9 cellular contexts compared by ENCODE assay signal in the genomic region with DNA sequence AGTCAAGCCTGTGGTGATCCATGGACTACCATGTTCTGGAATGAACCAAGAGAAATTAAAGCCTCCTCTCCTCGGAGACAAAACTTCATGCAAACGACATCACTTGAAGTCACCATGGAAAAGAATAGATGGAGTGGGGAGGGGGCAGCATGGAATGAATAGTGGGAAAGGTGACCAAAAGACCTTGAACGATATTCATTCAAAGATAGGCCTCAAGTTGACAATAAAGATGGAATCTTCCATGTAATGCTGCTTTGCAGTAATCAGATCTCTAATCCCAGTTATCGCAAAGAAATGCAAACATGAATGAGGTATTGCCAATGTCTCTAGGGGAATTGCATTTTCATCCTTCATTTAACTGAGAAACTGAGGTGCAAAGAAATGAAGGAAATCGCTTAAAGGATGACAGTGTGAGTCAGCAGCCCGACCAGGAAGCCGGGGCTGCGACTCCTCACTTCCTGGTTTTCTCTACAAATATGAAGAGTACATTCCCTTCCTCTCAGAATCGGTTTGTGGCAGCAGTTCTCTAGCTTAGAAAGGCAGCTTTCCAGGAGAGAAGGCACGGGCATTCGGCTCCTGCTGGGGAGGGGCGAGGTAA.
DNase-seq lines count a peak whose midpoint lies in the region; ATAC-seq and TF ChIP-seq lines count a peak whose summit lies in the region.
"Had no signal": no experiment of that assay in that cellular context is flagged by ENCODE, and none has a peak within 500 bp of the region (broad histone marks: within the 10 kb centered on the region; RNA-seq: fewer than 3 reads in every experiment).

No MANE protein-coding gene starts in this region.

- no peak overlapping the region for H2AK5ac ChIP-seq in trophoblast cell (ENCODE audit: low read length)

- TF ChIP-seq POLR2A in vagina (IDR thresholded peaks at IDR 0.05) (no peak), uterus (IDR thresholded peaks at IDR 0.05) (no peak)

- H3K36me3 ChIP-seq in PC-9 (ENCODE audit: low read depth) (no peaks in the 10 kb centered on the region), trophoblast cell (ENCODE audit: control insufficient read depth in 1 of 2, insufficient read depth in 2 of 2, low read length in 2 of 2) (no peaks in the 10 kb centered on the region), vagina (no peaks in the 10 kb centered on the region), uterus (no peaks in the 10 kb centered on the region)
- H3K36me3 ChIP-seq: sigmoid colon had no signal

- no TSS peak for BruUV-seq in PC-9 (replicated peaks; lab: Mats Ljungman, UMichigan)

- H3K14ac ChIP-seq in trophoblast cell (ENCODE audit: low read length), result no peak overlapping the region

- H3K4ac ChIP-seq in trophoblast cell (ENCODE audit: low read depth, low read length), result peak overlapping the region; percentile 54

- peak overlapping the region; percentile 45 for H2BK12ac ChIP-seq in trophoblast cell (ENCODE audit: low read length)

- H2AFZ ChIP-seq in PC-9 (no peak overlapping the region), trophoblast cell (ENCODE audit: insufficient read depth, low read length, poor library complexity) (peak overlapping the region; percentile 63)

- H3K4me1 ChIP-seq in PC-9 (replicated peaks; ENCODE audit: insufficient read depth) (peaks cover 18% of the 10 kb centered on the region), trophoblast cell (ENCODE audit: control insufficient read depth in 1 of 2, insufficient read depth in 2 of 2, low read length in 2 of 2) (peaks cover 4 to 10% of the 10 kb centered on the region in 2 experiments), vagina (no peaks in the 10 kb centered on the region), uterus (no peaks in the 10 kb centered on the region)
- H3K4me1 ChIP-seq: sigmoid colon had no signal

- H2BK5ac ChIP-seq in trophoblast cell (ENCODE audit: low read depth, low read length, poor library complexity), result peak overlapping the region; percentile 60

- DNase-seq in GF-D8 (lab: John Stamatoyannopoulos, UW), result peak; percentile 24
- peak; percentile 33 to 42 for DNase-seq in PC-9
- no peak for DNase-seq in epithelial cell of prostate (ENCODE audit: low read depth, low spot score)
- DNase-seq in trophoblast cell, result peak in 1 of 2 donors; percentile 26
- no peak for DNase-seq in vagina (ENCODE audit: extremely low spot score in 2 of 2)
- no peak for DNase-seq in cerebellum (ENCODE audit: low spot score)
- DNase-seq in uterus, result no peak
- DNase-seq: sigmoid colon had no signal

- CTCF ChIA-PET in PC-9 (lab: Charles Lee), result no interaction called here

- no peak for ATAC-seq in HG02623 (IDR thresholded peaks at IDR 0.05; ENCODE audit: unreplicated experiment)

- peak overlapping the region; percentile 0 for H3K18ac ChIP-seq in trophoblast cell (ENCODE audit: low read length)

- H3K4me3 ChIP-seq in PC-9 (no peak overlapping the region), trophoblast cell (ENCODE audit: low read depth, low read length) (no peak overlapping the region), vagina (no peak overlapping the region), uterus (no peak overlapping the region)
- H3K4me3 ChIP-seq: sigmoid colon had no signal

- H4K12ac ChIP-seq in trophoblast cell (ENCODE audit: low read depth, low read length), result no peak overlapping the region

- H3F3A ChIP-seq in PC-9 (ENCODE audit: insufficient read depth, low read depth), result no peaks in the 10 kb centered on the region

- H4K8ac ChIP-seq in trophoblast cell (ENCODE audit: low read depth, low read length), result peak overlapping the region; percentile 43

- no peak for TF ChIP-seq CTCF in PC-9 (conservative IDR thresholded peaks at IDR 0.05)
- TF ChIP-seq CTCF in vagina (IDR thresholded peaks at IDR 0.05), result no peak
- no peak for TF ChIP-seq CTCF in uterus (IDR thresholded peaks at IDR 0.05)

- H3K27me3 ChIP-seq in PC-9 (ENCODE audit: insufficient read depth, low read depth) (no peaks in the 10 kb centered on the region), trophoblast cell (ENCODE audit: insufficient read depth, low read length) (no peaks in the 10 kb centered on the region), vagina (no peaks in the 10 kb centered on the region), uterus (no peaks in the 10 kb centered on the region)
- H3K27me3 ChIP-seq: sigmoid colon had no signal

- no peak overlapping the region for H3K23ac ChIP-seq in trophoblast cell (ENCODE audit: low read length)

- H3K9me3 ChIP-seq in PC-9 (ENCODE audit: insufficient read depth, low read depth) (no peaks in the 10 kb centered on the region), trophoblast cell (ENCODE audit: insufficient read depth, low read depth, low read length) (peaks cover 2% of the 10 kb centered on the region), vagina (no peaks in the 10 kb centered on the region), uterus (no peaks in the 10 kb centered on the region)
- H3K9me3 ChIP-seq: sigmoid colon had no signal

- H3K9me2 ChIP-seq in PC-9 (ENCODE audit: insufficient read depth), result no peaks in the 10 kb centered on the region

- no peak overlapping the region; the same call in 1 of the 2 replicates for H3K4me2 ChIP-seq in PC-9
- no peak overlapping the region for H3K4me2 ChIP-seq in trophoblast cell (ENCODE audit: low read length)

- H3K9ac ChIP-seq in trophoblast cell (ENCODE audit: low read length), result no peak overlapping the region

- peak overlapping the region; percentile 21; the same call in 1 of the 2 replicates for H3K27ac ChIP-seq in PC-9
- peak overlapping the region; percentile 13 for H3K27ac ChIP-seq in epithelial cell of prostate
- H3K27ac ChIP-seq in trophoblast cell (ENCODE audit: low read depth, low read length), result peak overlapping the region; percentile 28
- H3K27ac ChIP-seq in vagina, result no peak overlapping the region
- no peak overlapping the region for H3K27ac ChIP-seq in uterus
- H3K27ac ChIP-seq: sigmoid colon had no signal

- H3K79me2 ChIP-seq in PC-9 (ENCODE audit: low read depth), result no peaks in the 10 kb centered on the region
- H3K79me2 ChIP-seq in trophoblast cell (ENCODE audit: control insufficient read depth, insufficient read depth, low read length, poor library complexity), result no peaks in the 10 kb centered on the region

- POLR2A ChIA-PET in PC-9 (lab: Charles Lee; ENCODE audit: unreplicated experiment), result no interaction called here

- intact Hi-C loops in PC-9 (cut with micrococcal nuclease; ENCODE audit: unreplicated experiment) (no loop called here), vagina (cut with DNase I) (no loop called here), uterus (cut with DNase I; ENCODE audit: low total_unique reads) (no loop called here)

- H4K91ac ChIP-seq in trophoblast cell (ENCODE audit: low read depth, low read length), result peak overlapping the region; percentile 65

- WGBS in trophoblast cell (ENCODE audit: extremely low coverage, insufficient coverage, insufficient read length), result no CpG with 5 or more reads among the region's 12 CpGs

- no peaks in the 10 kb centered on the region for H4K20me1 ChIP-seq in PC-9 (ENCODE audit: insufficient read depth)

- H2BK120ac ChIP-seq in trophoblast cell (ENCODE audit: insufficient read depth, low read length, poor library complexity), result peak overlapping the region; percentile 46

- H3K79me1 ChIP-seq in trophoblast cell (ENCODE audit: low read length), result peaks cover 6% of the 10 kb centered on the region

Comparison
In these comparisons a context has a peak if more than half of its experiments do, and no peak if none do; other contexts are left out.
1. DNase-seq: peak in GF-D8 (single experiment) and PC-9 (2 of 2); none in epithelial cell of prostate (single experiment), vagina (0 of 2), cerebellum (single experiment) and uterus (0 of 2).
2. H3K27ac ChIP-seq: peak in PC-9 (single experiment), epithelial cell of prostate (single experiment) and trophoblast cell (single experiment); none in vagina (single experiment) and uterus (0 of 2).